ENCODE assay signal across 27 cellular contexts in genomic region chrY:14895821-14896220, GRCh38.
"Had no signal": no experiment of that assay in that cellular context is flagged by ENCODE, and none has a peak within 500 bp of the region (broad histone marks: within the 10 kb centered on the region; RNA-seq: fewer than 3 reads in every experiment).

No MANE protein-coding gene starts in this region.

- H3K4me1 ChIP-seq: heart right ventricle, prostate gland, right atrium auricular region, testis, tibial artery, upper lobe of left lung had no signal

- DNase-seq: cerebellar nuclear complex; dorsolateral prefrontal cortex; effector CD4-positive, alpha-beta T cell; foreskin melanocyte; glutamatergic neuron; heart right ventricle; hippocampal formation; immature natural killer cell; islet precursor cell; kidney glomerular epithelial cell; mesenchymal stem cell; midbrain; naive thymus-derived CD8-positive, alpha-beta T cell; nephron progenitor cell; nucleus accumbens; stimulated activated CD4-positive, alpha-beta T cell treated with anti-CD3 and anti-CD28 coated beads, Interleukin-2, amount 100 ng/mL, for 24 hours; stimulated activated CD4-positive, alpha-beta T cell treated with anti-CD3 and anti-CD28 coated beads, Interleukin-4, amount 100 ng/mL, for 24 hours; stimulated activated naive CD8-positive, alpha-beta T cell treated with anti-CD3 and anti-CD28 coated beads, Interleukin-15, Interleukin-2, amounts not matched to agents 100 U/mL and 50 U/mL, for 24 hours; substantia nigra; testis; tibial artery; upper lobe of left lung had no signal

- H3K27me3 ChIP-seq: dorsolateral prefrontal cortex, heart right ventricle, right atrium auricular region, testis, tibial artery, upper lobe of left lung had no signal

- H3K36me3 ChIP-seq: heart right ventricle, prostate gland, right atrium auricular region, tibial artery, upper lobe of left lung had no signal

- ATAC-seq: heart right ventricle; naive thymus-derived CD8-positive, alpha-beta T cell; sciatic nerve; stimulated activated memory B cell treated with anti-CD40 and anti-IgM and Interleukin-4, amounts not matched to agents 10 μg/mL and 1 μg/mL and 100 μg/mL, for 72 hours; stimulated activated naive CD8-positive, alpha-beta T cell treated with anti-CD3 and anti-CD28 coated beads, Interleukin-15, Interleukin-2, amounts not matched to agents 100 U/mL and 50 U/mL, for 24 hours had no signal

- H3K27ac ChIP-seq: dorsolateral prefrontal cortex, heart right ventricle, prostate gland, right atrium auricular region, testis, tibial artery, upper lobe of left lung had no signal

- H3K4me3 ChIP-seq: dorsolateral prefrontal cortex, heart right ventricle, lung, prostate gland, right atrium auricular region, testis, tibial artery, upper lobe of left lung had no signal
